Comparison of ENCODE assay signal across 15 cellular contexts in genomic region chr6:36756761-36757160, GRCh38. TPM values are rescaled to one million over a fixed set of nuclear protein-coding genes. Genes with fewer than 3 reads are reported as not detected.
A peak's percentile ranks its signal among the peaks of the same experiment; 100 is the strongest.
DNase-seq lines count a peak whose midpoint lies in the region; ATAC-seq and TF ChIP-seq lines count a peak whose summit lies in the region.
"Had no signal": no experiment of that assay in that cellular context is flagged by ENCODE, and none has a peak within 500 bp of the region (broad histone marks: within the 10 kb centered on the region; RNA-seq: fewer than 3 reads in every experiment).

No MANE protein-coding gene starts in this region.

- H3K27me3 ChIP-seq in esophagus squamous epithelium, result no peaks in the 10 kb centered on the region
- no peaks in the 10 kb centered on the region for H3K27me3 ChIP-seq in H7 (ENCODE audit: control insufficient read depth, insufficient read depth, low read length)
- H3K27me3 ChIP-seq: neutrophil, upper lobe of right lung had no signal

- no peak for DNase-seq in activated T-cell treated with anti-CD3 and anti-CD28 coated beads, Interleukin-2, amount 50 U/mL, for 72 hours
- DNase-seq in activated T-cell treated with anti-CD3 and anti-CD28 coated beads, Interleukin-2, amount 50 U/mL, for 48 hours, result no peak
- DNase-seq in esophagus squamous epithelium (lab: John Stamatoyannopoulos, UW) (no peak), type B pancreatic cell (ENCODE audit: extremely low spot score, unreplicated experiment) (no peak), H7 (no peak)
- DNase-seq: HCEC 1CT, hippocampal formation, upper lobe of right lung had no signal

- intact Hi-C loops in esophagus squamous epithelium (cut with DNase I), result loop anchor here (10.0 kb wide), 1 partner anchor 142 kb away; no protein-coding TSS in a partner anchor

- WGBS in esophagus squamous epithelium, 2 donors, result 60 to 66% methylated on average over 4 to 6 of the region's 8 CpGs

- H3K27ac Mint-ChIP-seq in activated T-cell treated with anti-CD3 and anti-CD28 coated beads, Interleukin-2, amount 50 U/mL, for 72 hours, result peak overlapping the region; percentile 13
- peak overlapping the region; percentile 35 for H3K27ac Mint-ChIP-seq in type B pancreatic cell

- H3K4me3 ChIP-seq in esophagus squamous epithelium, result peak overlapping the region in 1 of 4 donors; percentile 40
- H3K4me3 ChIP-seq in H7 (ENCODE audit: insufficient read depth, low read depth, low read length), result no peak overlapping the region
- H3K4me3 ChIP-seq: smooth muscle cell, upper lobe of right lung had no signal

- peaks cover 0 to 2% of the 10 kb centered on the region in 2 donors for H3K36me3 Mint-ChIP-seq in activated T-cell treated with anti-CD3 and anti-CD28 coated beads, Interleukin-2, amount 50 U/mL, for 72 hours (ENCODE audit: insufficient read depth in 2 of 2)
- no peaks in the 10 kb centered on the region for H3K36me3 Mint-ChIP-seq in type B pancreatic cell

- peak; percentile 42; the same call in 1 of the 2 replicates for TF ChIP-seq POLR2A in Raji (IDR thresholded peaks at IDR 0.05; ENCODE audit: insufficient read depth, low read depth, low read length)
- no peak for TF ChIP-seq POLR2A in esophagus squamous epithelium (IDR thresholded peaks at IDR 0.05)

- peak overlapping the region; percentile 71 to 91 (median 82) for H3K27ac ChIP-seq in esophagus squamous epithelium
- H3K27ac ChIP-seq: neutrophil, RWPE1, upper lobe of right lung had no signal

- H3K36me3 ChIP-seq in esophagus squamous epithelium (no peaks in the 10 kb centered on the region), H7 (replicated peaks; ENCODE audit: control insufficient read depth, insufficient read depth, low read length) (no peaks in the 10 kb centered on the region)
- H3K36me3 ChIP-seq: neutrophil, upper lobe of right lung had no signal

- H3K4me1 ChIP-seq in esophagus squamous epithelium, result peaks cover 47 to 75% (median 57%) of the 10 kb centered on the region in 3 donors

- H3K4me1 Mint-ChIP-seq in activated T-cell treated with anti-CD3 and anti-CD28 coated beads, Interleukin-2, amount 50 U/mL, for 72 hours (ENCODE audit: low read depth), result peaks cover 72% of the 10 kb centered on the region
- peaks cover 52% of the 10 kb centered on the region for H3K4me1 Mint-ChIP-seq in type B pancreatic cell (ENCODE audit: unreplicated experiment)

- no peak for ATAC-seq in activated T-cell treated with anti-CD3 and anti-CD28 coated beads, Interleukin-2, amount 50 U/mL, for 72 hours (replicated peaks in 1 of 2)
- ATAC-seq in HG02610 (IDR thresholded peaks at IDR 0.05; ENCODE audit: unreplicated experiment), result no peak
- ATAC-seq in HG03135 (IDR thresholded peaks at IDR 0.05; ENCODE audit: unreplicated experiment), result no peak
- ATAC-seq: upper lobe of right lung had no signal

- H3K27me3 Mint-ChIP-seq in activated T-cell treated with anti-CD3 and anti-CD28 coated beads, Interleukin-2, amount 50 U/mL, for 72 hours (ENCODE audit: low read depth), result no peaks in the 10 kb centered on the region
- H3K27me3 Mint-ChIP-seq in type B pancreatic cell, result peaks cover 9% of the 10 kb centered on the region

- H3K4me3 Mint-ChIP-seq in activated T-cell treated with anti-CD3 and anti-CD28 coated beads, Interleukin-2, amount 50 U/mL, for 72 hours, result peak overlapping the region; percentile 69 to 81
- H3K4me3 Mint-ChIP-seq in type B pancreatic cell, result no peak overlapping the region

- no peaks in the 10 kb centered on the region for H3K9me3 ChIP-seq in esophagus squamous epithelium
- H3K9me3 ChIP-seq: neutrophil, upper lobe of right lung had no signal

- H3K9me3 Mint-ChIP-seq in activated T-cell treated with anti-CD3 and anti-CD28 coated beads, Interleukin-2, amount 50 U/mL, for 72 hours, result no peaks in the 10 kb centered on the region
- no peaks in the 10 kb centered on the region for H3K9me3 Mint-ChIP-seq in type B pancreatic cell

- no peak for TF ChIP-seq CTCF in esophagus squamous epithelium (IDR thresholded peaks at IDR 0.05)
- TF ChIP-seq CTCF in type B pancreatic cell (conservative IDR thresholded peaks at IDR 0.05), result no peak

RNA-seq across cellular contexts. Expression of gene RAB44, which starts 59.1 kb away (rescaled TPM):
- total RNA-seq in activated T-cell treated with anti-CD3 and anti-CD28 coated beads, Interleukin-2, amount 50 U/mL, for 72 hours, result under 1 TPM; 0.05 to 0.09 TPM
- total RNA-seq in esophagus squamous epithelium, result under 1 TPM in 3 of 4 donors, not detected in 1; 0.11 to 0.76 (median 0.18) TPM
- 0.07 TPM in 1 of 2 replicates, not detected in the other for total RNA-seq in type B pancreatic cell (ENCODE audit: low replicate concordance)
- not detected in 2 replicates for total RNA-seq in H7 (2014; rRNA removed; shearing (Covaris generic))
- total RNA-seq: NCI-H460, smooth muscle cell had no signal
